ENCODE assay signal across 6 cellular contexts in the genomic region with DNA sequence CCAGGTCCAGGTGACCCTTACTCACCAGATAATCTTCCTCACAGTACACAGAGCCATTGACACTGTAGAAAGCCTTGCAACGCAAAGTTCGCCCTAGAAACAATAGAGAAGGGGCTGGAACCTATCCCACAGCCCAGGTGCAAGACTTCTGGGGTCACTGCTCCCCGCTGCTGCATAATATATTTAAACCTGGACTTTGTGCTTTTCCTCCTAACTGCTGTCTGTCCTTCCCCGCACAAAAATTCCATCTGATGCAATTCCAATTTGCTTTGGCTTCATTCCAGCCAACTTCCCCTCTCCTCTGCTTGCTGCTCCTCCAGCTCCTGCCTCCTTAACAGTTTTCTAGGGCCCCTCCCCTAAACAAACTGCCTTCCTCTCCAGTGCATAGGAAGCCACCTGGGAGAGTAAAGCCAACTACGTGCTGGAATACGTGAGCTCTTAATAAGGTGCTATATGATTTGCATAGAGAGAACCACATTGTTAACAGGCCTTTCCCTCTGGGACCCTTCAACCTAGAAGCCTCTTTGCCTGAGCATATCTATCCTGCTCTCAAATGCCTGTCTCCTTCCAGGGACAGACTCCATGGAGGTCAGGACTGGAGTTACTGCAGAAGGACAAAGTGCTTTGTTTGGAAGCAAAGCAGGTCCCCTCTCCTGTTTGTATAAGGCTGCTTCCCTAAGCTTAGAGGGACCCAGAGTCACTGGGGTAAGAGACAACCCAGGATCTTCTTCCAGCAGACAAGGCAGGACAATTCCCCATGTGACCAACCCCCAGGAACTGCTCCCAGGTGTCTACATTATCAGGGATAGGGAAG. TPM values are rescaled to one million over a fixed set of nuclear protein-coding genes. Genes with fewer than 3 reads are reported as not detected.
DNase-seq lines count a peak whose midpoint lies in the region; ATAC-seq, FAIRE-seq and TF ChIP-seq lines count a peak whose summit lies in the region.

No MANE protein-coding gene starts in this region.

- dilution Hi-C loops in endothelial cell of umbilical vein (cut with MboI; ENCODE audit: extremely low pct_ligation_motif_present, low sequenced_read_pairs), result no loop called here

- H3K79me2 ChIP-seq in endothelial cell of umbilical vein (ENCODE audit: control insufficient read depth, insufficient read depth, low read length), result peaks cover 41% of the 10 kb centered on the region

- no peak overlapping the region for H3K27ac Mint-ChIP-seq in activated T-cell treated with anti-CD3 and anti-CD28 coated beads, Interleukin-2, amount 50 U/mL, for 72 hours
- peak overlapping the region in 1 of 2 donors; percentile 25 for H3K27ac Mint-ChIP-seq in T-cell

- TF ChIP-seq CTCF in endothelial cell of umbilical vein (IDR thresholded peaks at IDR 0.05; ENCODE audit: extremely low read depth in 1 of 2, insufficient read depth in 1 of 2, low read depth in 1 of 2, low read length in 2 of 2), result no peak

- CTCF ChIA-PET in endothelial cell of umbilical vein (lab: Charles Lee) (interaction anchor here (1.0 to 3.0 kb wide), 8 partner anchors 10 to 104 kb away, joined by 3 to 39 read pairs (median 7); a partner anchor contains a TSS), T-cell (lab: Charles Lee) (interaction anchor here (0.5 to 1.6 kb wide), 9 partner anchors 10 to 334 kb away, joined by 3 to 12 read pairs (median 5); no protein-coding TSS in a partner anchor)

- H3K4me3 ChIP-seq in endothelial cell of umbilical vein (replicated peaks in 1 of 3; ENCODE audit: insufficient read depth in 1 of 3, low read depth in 1 of 3, low read length in 3 of 3), result peak overlapping the region in 1 of 3 experiments; percentile 4
- H3K4me3 ChIP-seq in skin epidermis, result no peak overlapping the region

- H2AFZ ChIP-seq in endothelial cell of umbilical vein (ENCODE audit: low read depth, low read length), result no peak overlapping the region

- peaks cover 23 to 29% of the 10 kb centered on the region in 2 experiments for H3K36me3 ChIP-seq in endothelial cell of umbilical vein (ENCODE audit: control insufficient read depth in 2 of 2, extremely low read depth in 1 of 2, insufficient read depth in 2 of 2, low read length in 2 of 2)

- H4K20me1 ChIP-seq in endothelial cell of umbilical vein (replicated peaks; ENCODE audit: control insufficient read depth, extremely low read depth, insufficient read depth, low read length), result no peaks in the 10 kb centered on the region

- TF ChIP-seq POLR2A in endothelial cell of umbilical vein (IDR thresholded peaks at IDR 0.05; ENCODE audit: low read depth, low read length), result no peak

- peak overlapping the region; percentile 57 for H3K4me2 ChIP-seq in endothelial cell of umbilical vein (ENCODE audit: insufficient read depth, low read length)

- H3K27ac ChIP-seq in endothelial cell of umbilical vein (ENCODE audit: insufficient read depth, low read depth, low read length), result peak overlapping the region; percentile 80
- peak overlapping the region in 15 of 21 experiments; percentile 21 to 92 (median 83) for H3K27ac ChIP-seq in skin epidermis

- intact Hi-C loops in endothelial cell of umbilical vein (cut with micrococcal nuclease), result loop anchor here (2.0 kb wide), 1 partner anchor 20 kb away; a partner anchor contains a TSS

- no peaks in the 10 kb centered on the region for H3K27me3 ChIP-seq in endothelial cell of umbilical vein (ENCODE audit: control insufficient read depth in 2 of 2, insufficient read depth in 2 of 2, low read length in 2 of 2)

- H3K9me3 Mint-ChIP-seq in activated T-cell treated with anti-CD3 and anti-CD28 coated beads, Interleukin-2, amount 50 U/mL, for 72 hours, result no peaks in the 10 kb centered on the region
- H3K9me3 Mint-ChIP-seq in T-cell, result no peaks in the 10 kb centered on the region

- peak; percentile 82 for FAIRE-seq in endothelial cell of umbilical vein (lab: Jason Lieb, UNC)

- no peaks in the 10 kb centered on the region for H3K9me3 ChIP-seq in endothelial cell of umbilical vein (replicated peaks; ENCODE audit: control insufficient read depth, insufficient read depth, low read length)

- H3K36me3 Mint-ChIP-seq in activated T-cell treated with anti-CD3 and anti-CD28 coated beads, Interleukin-2, amount 50 U/mL, for 72 hours (ENCODE audit: insufficient read depth in 2 of 2), result no peaks in the 10 kb centered on the region
- no peaks in the 10 kb centered on the region for H3K36me3 Mint-ChIP-seq in T-cell

- H3K27me3 Mint-ChIP-seq in activated T-cell treated with anti-CD3 and anti-CD28 coated beads, Interleukin-2, amount 50 U/mL, for 72 hours (ENCODE audit: low read depth), result peaks cover 6% of the 10 kb centered on the region
- H3K27me3 Mint-ChIP-seq in T-cell, result no peaks in the 10 kb centered on the region

- DNase-seq in NCI-H1436 (lab: John Stamatoyannopoulos, UW), result peak; percentile 23
- peak; percentile 62 for DNase-seq in endothelial cell of umbilical vein (ENCODE audit: low read depth, low spot score)
- no peak for DNase-seq in activated T-cell treated with anti-CD3 and anti-CD28 coated beads, Interleukin-2, amount 50 U/mL, for 72 hours
- no peak for DNase-seq in T-cell

- peak overlapping the region; percentile 69 for H3K9ac ChIP-seq in endothelial cell of umbilical vein (replicated peaks; ENCODE audit: extremely low read depth, insufficient read depth, low read length)

- H3K4me1 ChIP-seq in endothelial cell of umbilical vein (ENCODE audit: control insufficient read depth, extremely low read depth, insufficient read depth, low read length), result peaks cover 50% of the 10 kb centered on the region

- no peak overlapping the region for H3K4me3 Mint-ChIP-seq in activated T-cell treated with anti-CD3 and anti-CD28 coated beads, Interleukin-2, amount 50 U/mL, for 72 hours
- no peak overlapping the region for H3K4me3 Mint-ChIP-seq in T-cell

- peaks cover 7% of the 10 kb centered on the region for H3K4me1 Mint-ChIP-seq in activated T-cell treated with anti-CD3 and anti-CD28 coated beads, Interleukin-2, amount 50 U/mL, for 72 hours (ENCODE audit: low read depth)
- peaks cover 8 to 11% (median 9%) of the 10 kb centered on the region in 3 donors for H3K4me1 Mint-ChIP-seq in T-cell

- no peaks in the 10 kb centered on the region for H3K9me1 ChIP-seq in endothelial cell of umbilical vein (replicated peaks; ENCODE audit: control insufficient read depth, extremely low read depth, insufficient read depth, low read length)

- BruUV-seq in endothelial cell of umbilical vein (replicated peaks; lab: Mats Ljungman, UMichigan), result no TSS peak

- POLR2A ChIA-PET in endothelial cell of umbilical vein (lab: Charles Lee) (interaction anchor here (0.5 to 1.5 kb wide), 3 partner anchors 9 to 405 kb away, joined by 3 to 9 read pairs (median 5); a partner anchor contains a TSS), T-cell (lab: Charles Lee) (no interaction called here)

- ATAC-seq in activated T-cell treated with anti-CD3 and anti-CD28 coated beads, Interleukin-2, amount 50 U/mL, for 72 hours (replicated peaks in 1 of 2), result no peak
- ATAC-seq in T-cell (replicated peaks in 1 of 4) (no peak), GM19463 (IDR thresholded peaks at IDR 0.05; ENCODE audit: unreplicated experiment) (no peak)

RNA-seq across cellular contexts. Expression of a gene that starts 5.5 kb away (rescaled TPM):
- total RNA-seq in endothelial cell of umbilical vein, result 54.1 and 61.7 TPM in 2 replicates
- 50.0 and 50.7 TPM in 2 replicates for polyA plus RNA-seq in endothelial cell of umbilical vein
- 41.4 and 44.7 TPM in 2 replicates for polyA plus RNA-seq in endothelial cell of umbilical vein (2011; cell fraction: cytosol; rRNA removed)
- 64.2 and 66.4 TPM in 2 replicates for polyA plus RNA-seq in endothelial cell of umbilical vein (2011; cell fraction: nucleus; rRNA removed)
- polyA plus RNA-seq in endothelial cell of umbilical vein (2012), result 24.6 and 40.3 TPM in 2 replicates
- polyA minus RNA-seq in endothelial cell of umbilical vein, result 144 and 157 TPM in 2 replicates
- polyA minus RNA-seq in endothelial cell of umbilical vein (2011; cell fraction: cytosol; rRNA and poly(A)+ RNA removed), result 62.4 TPM
- polyA minus RNA-seq in endothelial cell of umbilical vein (2011; cell fraction: nucleus; rRNA and poly(A)+ RNA removed), result 65.9 and 69.6 TPM in 2 replicates
- total RNA-seq in activated T-cell treated with anti-CD3 and anti-CD28 coated beads, Interleukin-2, amount 50 U/mL, for 72 hours, result 1 to 10 TPM; 1.7 to 2.2 TPM
- 1 to 10 TPM; 1.8 to 3.1 (median 2.4) TPM for total RNA-seq in T-cell

RNA-seq across cellular contexts. Expression of a gene that starts 19.9 kb away (rescaled TPM):
- total RNA-seq in endothelial cell of umbilical vein, result 33.8 and 37.4 TPM in 2 replicates
- 23.5 and 30.3 TPM in 2 replicates for polyA plus RNA-seq in endothelial cell of umbilical vein
- 40.9 and 41.1 TPM in 2 replicates for polyA plus RNA-seq in endothelial cell of umbilical vein (2011; cell fraction: cytosol; rRNA removed)
- 60.0 and 60.8 TPM in 2 replicates for polyA plus RNA-seq in endothelial cell of umbilical vein (2011; cell fraction: nucleus; rRNA removed)
- polyA plus RNA-seq in endothelial cell of umbilical vein (2012), result 29.9 and 35.9 TPM in 2 replicates
- polyA minus RNA-seq in endothelial cell of umbilical vein, result 23.1 and 29.5 TPM in 2 replicates
- 29.3 TPM for polyA minus RNA-seq in endothelial cell of umbilical vein (2011; cell fraction: cytosol; rRNA and poly(A)+ RNA removed)
- polyA minus RNA-seq in endothelial cell of umbilical vein (2011; cell fraction: nucleus; rRNA and poly(A)+ RNA removed), result 17.8 and 31.6 TPM in 2 replicates
- 10 to 100 TPM; 82.0 to 90.9 TPM for total RNA-seq in activated T-cell treated with anti-CD3 and anti-CD28 coated beads, Interleukin-2, amount 50 U/mL, for 72 hours
- 10 to 100 TPM; 19.2 to 37.1 (median 23.8) TPM for total RNA-seq in T-cell

RNA-seq across cellular contexts. Expression of a gene that starts 33.1 kb away (rescaled TPM):
- total RNA-seq in endothelial cell of umbilical vein (5.4 and 7.1 TPM in 2 replicates), T-cell (10 to 100 TPM; 10.8 to 13.7 (median 12.4) TPM)
- 9.2 and 10.0 TPM in 2 replicates for polyA plus RNA-seq in endothelial cell of umbilical vein
- 9.5 and 10.0 TPM in 2 replicates for polyA plus RNA-seq in endothelial cell of umbilical vein (2011; cell fraction: cytosol; rRNA removed)
- polyA plus RNA-seq in endothelial cell of umbilical vein (2011; cell fraction: nucleus; rRNA removed), result 11.5 and 18.1 TPM in 2 replicates
- 5.9 and 6.8 TPM in 2 replicates for polyA plus RNA-seq in endothelial cell of umbilical vein (2012)
- polyA minus RNA-seq in endothelial cell of umbilical vein, result 16.4 and 19.1 TPM in 2 replicates
- polyA minus RNA-seq in endothelial cell of umbilical vein (2011; cell fraction: cytosol; rRNA and poly(A)+ RNA removed), result 5.2 TPM
- polyA minus RNA-seq in endothelial cell of umbilical vein (2011; cell fraction: nucleus; rRNA and poly(A)+ RNA removed), result 5.0 and 6.1 TPM in 2 replicates
- 10 to 100 TPM; 13.5 to 15.2 TPM for total RNA-seq in activated T-cell treated with anti-CD3 and anti-CD28 coated beads, Interleukin-2, amount 50 U/mL, for 72 hours

RNA-seq across cellular contexts. Expression of a gene that starts 47.7 kb away (rescaled TPM):
- total RNA-seq in endothelial cell of umbilical vein (67.2 and 73.1 TPM in 2 replicates), T-cell (10 to 100 TPM; 17.7 to 45.3 (median 37.5) TPM)
- polyA plus RNA-seq in endothelial cell of umbilical vein, result 185 and 197 TPM in 2 replicates
- polyA plus RNA-seq in endothelial cell of umbilical vein (2011; cell fraction: cytosol; rRNA removed), result 149 and 155 TPM in 2 replicates
- 153 and 169 TPM in 2 replicates for polyA plus RNA-seq in endothelial cell of umbilical vein (2011; cell fraction: nucleus; rRNA removed)
- 59.8 and 91.5 TPM in 2 replicates for polyA plus RNA-seq in endothelial cell of umbilical vein (2012)
- 170 and 188 TPM in 2 replicates for polyA minus RNA-seq in endothelial cell of umbilical vein
- polyA minus RNA-seq in endothelial cell of umbilical vein (2011; cell fraction: cytosol; rRNA and poly(A)+ RNA removed), result 142 TPM
- 38.8 and 62.8 TPM in 2 replicates for polyA minus RNA-seq in endothelial cell of umbilical vein (2011; cell fraction: nucleus; rRNA and poly(A)+ RNA removed)
- total RNA-seq in activated T-cell treated with anti-CD3 and anti-CD28 coated beads, Interleukin-2, amount 50 U/mL, for 72 hours, result 10 to 100 TPM; 55.0 to 79.2 TPM

RNA-seq across cellular contexts. Expression of a gene that starts 57.9 kb away (rescaled TPM):
- total RNA-seq in endothelial cell of umbilical vein (214 and 236 TPM in 2 replicates), T-cell (10 to 100 TPM; 20.6 to 43.9 (median 38.0) TPM)
- polyA plus RNA-seq in endothelial cell of umbilical vein, result 459 and 464 TPM in 2 replicates
- 355 and 404 TPM in 2 replicates for polyA plus RNA-seq in endothelial cell of umbilical vein (2011; cell fraction: cytosol; rRNA removed)
- polyA plus RNA-seq in endothelial cell of umbilical vein (2011; cell fraction: nucleus; rRNA removed), result 144 and 152 TPM in 2 replicates
- 223 and 262 TPM in 2 replicates for polyA plus RNA-seq in endothelial cell of umbilical vein (2012)
- polyA minus RNA-seq in endothelial cell of umbilical vein, result 286 and 312 TPM in 2 replicates
- 207 TPM for polyA minus RNA-seq in endothelial cell of umbilical vein (2011; cell fraction: cytosol; rRNA and poly(A)+ RNA removed)
- polyA minus RNA-seq in endothelial cell of umbilical vein (2011; cell fraction: nucleus; rRNA and poly(A)+ RNA removed), result 42.4 and 46.8 TPM in 2 replicates
- 10 to 100 TPM; 82.8 to 88.9 TPM for total RNA-seq in activated T-cell treated with anti-CD3 and anti-CD28 coated beads, Interleukin-2, amount 50 U/mL, for 72 hours

Comparison
In these comparisons a context has a peak if more than half of its experiments do, and no peak if none do; other contexts are left out.
1. DNase-seq: peak in NCI-H1436 (single experiment) and endothelial cell of umbilical vein (single experiment); none in activated T-cell treated with anti-CD3 and anti-CD28 coated beads, Interleukin-2, amount 50 U/mL, for 72 hours (0 of 2) and T-cell (0 of 34).
2. RNA of a gene that starts 5.5 kb away (total RNA-seq): 54.1 to 61.7 TPM in endothelial cell of umbilical vein; 1.8 to 3.1 TPM in T-cell and 1.7 to 2.2 TPM in activated T-cell treated with anti-CD3 and anti-CD28 coated beads, Interleukin-2, amount 50 U/mL, for 72 hours; every median in the first group is over 10 times any median in the second.